Comparison of ENCODE assay signal across 23 cellular contexts in the genomic region with DNA sequence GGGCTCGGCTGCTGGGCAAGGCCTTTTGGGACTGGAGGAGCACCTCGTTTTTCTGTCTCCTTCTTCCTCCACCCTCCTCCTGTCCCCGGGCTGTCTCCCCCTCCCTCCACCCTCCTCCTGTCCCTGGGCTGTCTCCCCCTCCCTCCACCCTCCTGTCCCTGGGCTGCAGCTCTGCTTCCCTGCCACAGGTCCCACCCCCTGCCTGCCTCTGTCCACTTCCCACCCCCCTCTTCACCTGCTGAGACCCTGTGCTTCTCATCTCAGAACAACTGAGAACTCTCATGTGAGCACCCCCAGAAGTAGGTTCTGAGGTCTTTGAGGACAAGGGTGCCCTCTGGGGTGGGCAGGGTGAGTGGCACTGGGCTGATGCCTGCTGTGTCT. TPM values are rescaled to one million over a fixed set of nuclear protein-coding genes. Genes with fewer than 3 reads are reported as not detected.
A peak's percentile ranks its signal among the peaks of the same experiment; 100 is the strongest.
DNase-seq lines count a peak whose midpoint lies in the region; ATAC-seq and TF ChIP-seq lines count a peak whose summit lies in the region.
"Had no signal": no experiment of that assay in that cellular context is flagged by ENCODE, and none has a peak within 500 bp of the region (broad histone marks: within the 10 kb centered on the region; RNA-seq: fewer than 3 reads in every experiment).

No MANE protein-coding gene starts in this region.

- 22% methylated on average over 3 of the region's 3 CpGs for WGBS in prostate gland

- peak overlapping the region; percentile 26 for H3K4me3 Mint-ChIP-seq in activated naive CD4-positive, alpha-beta T cell treated with anti-CD3 and anti-CD28 coated beads, Interleukin-2, amount 50 U/mL, for 24 hours
- peak overlapping the region; percentile 9 for H3K4me3 Mint-ChIP-seq in CD8-positive, alpha-beta T cell
- H3K4me3 Mint-ChIP-seq: activated T-helper 1 cell treated with anti-CD3 and anti-CD28 coated beads, Interleukin-12 subunit alpha, Interleukin-12 subunit beta, Interleukin-2, Interleukin-4 antibody, amounts not matched to agents 30 ng/mL and 10 ng/mL and 1 ng/mL, durations not matched to agents 14 hours and 24 hours and 36 hours had no signal

- H3K4me1 ChIP-seq in CD8-positive, alpha-beta T cell (ENCODE audit: insufficient read depth, low read length) = peaks cover 23% of the 10 kb centered on the region
- H3K4me1 ChIP-seq in prostate gland (replicated peaks) (peaks cover 31% of the 10 kb centered on the region), colonic mucosa (peaks cover 17% of the 10 kb centered on the region)

- no peak for TF ChIP-seq POLR2A in prostate gland (IDR thresholded peaks at IDR 0.05)

- no peak for ATAC-seq in CD8-positive, alpha-beta T cell

- TF ChIP-seq CTCF in CD8-positive, alpha-beta T cell (IDR thresholded peaks at IDR 0.05) = no peak
- TF ChIP-seq CTCF in VCaP (conservative IDR thresholded peaks at IDR 0.05) = no peak
- no peak for TF ChIP-seq CTCF in prostate gland (IDR thresholded peaks at IDR 0.05)
- TF ChIP-seq CTCF in colonic mucosa (IDR thresholded peaks at IDR 0.05) = no peak

- H3K27ac ChIP-seq in CD8-positive, alpha-beta T cell (ENCODE audit: low read depth, low read length) = no peak overlapping the region
- peak overlapping the region; percentile 99 for H3K27ac ChIP-seq in VCaP
- peak overlapping the region; percentile 48 to 90 for H3K27ac ChIP-seq in prostate gland
- H3K27ac ChIP-seq in colonic mucosa = no peak overlapping the region
- H3K27ac ChIP-seq: epithelial cell of prostate, testis, uterus had no signal

- no peaks in the 10 kb centered on the region for H3K27me3 ChIP-seq in CD8-positive, alpha-beta T cell (ENCODE audit: insufficient read depth, low read length)
- H3K27me3 ChIP-seq in prostate gland (replicated peaks; ENCODE audit: insufficient read depth) = no peaks in the 10 kb centered on the region
- H3K27me3 ChIP-seq in colonic mucosa = no peaks in the 10 kb centered on the region
- H3K27me3 ChIP-seq: testis, uterus had no signal

- H3K36me3 ChIP-seq in CD8-positive, alpha-beta T cell (ENCODE audit: insufficient read depth, low read length) = peaks cover 7% of the 10 kb centered on the region
- peaks cover 0 to 12% of the 10 kb centered on the region in 2 donors for H3K36me3 ChIP-seq in prostate gland
- no peaks in the 10 kb centered on the region for H3K36me3 ChIP-seq in colonic mucosa
- H3K36me3 ChIP-seq: uterus had no signal

- no peak for DNase-seq in activated naive CD4-positive, alpha-beta T cell treated with anti-CD3 and anti-CD28 coated beads, Interleukin-2, amount 50 U/mL, for 16 hours
- no peak for DNase-seq in CD8-positive, alpha-beta T cell
- DNase-seq in prostate gland (ENCODE audit: low spot score) (no peak), hypothalamus (lab: John Stamatoyannopoulos, UW) (no peak), colonic mucosa (no peak), NCI-H2171 treated with DMSO at 0.1 percent for 48 hours (lab: John Stamatoyannopoulos, UW) (no peak)
- DNase-seq: activated CD4-positive, alpha-beta T cell treated with anti-CD3 and anti-CD28 coated beads for 1 hour; NCI-H2081; NCI-H446; NCI-H82; occipital lobe; testis; uterus had no signal

- POLR2A ChIA-PET in CD8-positive, alpha-beta T cell (lab: Charles Lee) = no interaction called here

- H3K27ac Mint-ChIP-seq in activated naive CD4-positive, alpha-beta T cell treated with anti-CD3 and anti-CD28 coated beads, Interleukin-2, amount 50 U/mL, for 24 hours = no peak overlapping the region
- no peak overlapping the region for H3K27ac Mint-ChIP-seq in CD8-positive, alpha-beta T cell

- intact Hi-C loops in CD8-positive, alpha-beta T cell (cut with DNase I, micrococcal nuclease) = no loop called here
- intact Hi-C loops in prostate gland (cut with DNase I) (no loop called here), colonic mucosa (cut with DNase I) (no loop called here)

- no peak overlapping the region for H3K4me3 ChIP-seq in CD8-positive, alpha-beta T cell (ENCODE audit: low read depth, low read length)
- no peak overlapping the region for H3K4me3 ChIP-seq in prostate gland
- H3K4me3 ChIP-seq in colonic mucosa = no peak overlapping the region
- H3K4me3 ChIP-seq: HAP-1, smooth muscle cell, testis, uterus had no signal

- no peaks in the 10 kb centered on the region for H3K9me3 Mint-ChIP-seq in activated naive CD4-positive, alpha-beta T cell treated with anti-CD3 and anti-CD28 coated beads, Interleukin-2, amount 50 U/mL, for 24 hours
- H3K9me3 Mint-ChIP-seq in CD8-positive, alpha-beta T cell = no peaks in the 10 kb centered on the region
- H3K9me3 Mint-ChIP-seq: activated T-helper 1 cell treated with anti-CD3 and anti-CD28 coated beads, Interleukin-12 subunit alpha, Interleukin-12 subunit beta, Interleukin-2, Interleukin-4 antibody, amounts not matched to agents 30 ng/mL and 10 ng/mL and 1 ng/mL, durations not matched to agents 14 hours and 24 hours and 36 hours had no signal

- H3K36me3 Mint-ChIP-seq in activated naive CD4-positive, alpha-beta T cell treated with anti-CD3 and anti-CD28 coated beads, Interleukin-2, amount 50 U/mL, for 24 hours = peaks cover 8% of the 10 kb centered on the region
- peaks cover 40% of the 10 kb centered on the region for H3K36me3 Mint-ChIP-seq in CD8-positive, alpha-beta T cell

- no peaks in the 10 kb centered on the region for H3K27me3 Mint-ChIP-seq in activated naive CD4-positive, alpha-beta T cell treated with anti-CD3 and anti-CD28 coated beads, Interleukin-2, amount 50 U/mL, for 24 hours
- H3K27me3 Mint-ChIP-seq in CD8-positive, alpha-beta T cell (ENCODE audit: low read depth) = peaks cover 6% of the 10 kb centered on the region

- H3K9ac ChIP-seq in colonic mucosa (ENCODE audit: low read depth in 2 of 2, low read length in 2 of 2) = no peak overlapping the region

- peaks cover 10% of the 10 kb centered on the region for H3K4me1 Mint-ChIP-seq in activated naive CD4-positive, alpha-beta T cell treated with anti-CD3 and anti-CD28 coated beads, Interleukin-2, amount 50 U/mL, for 24 hours
- H3K4me1 Mint-ChIP-seq in CD8-positive, alpha-beta T cell (ENCODE audit: low read depth) = peaks cover 9% of the 10 kb centered on the region

- H3K9me3 ChIP-seq in CD8-positive, alpha-beta T cell (ENCODE audit: low read length) = no peaks in the 10 kb centered on the region
- H3K9me3 ChIP-seq in prostate gland (no peaks in the 10 kb centered on the region), colonic mucosa (no peaks in the 10 kb centered on the region)
- H3K9me3 ChIP-seq: HAP-1, testis, uterus had no signal

- CTCF ChIA-PET in CD8-positive, alpha-beta T cell (lab: Charles Lee) = interaction anchor here (1.0 kb wide), 1 partner anchor 253 kb away, joined by 3 read pairs; no protein-coding TSS in a partner anchor

RNA-seq across cellular contexts. Expression of a gene that starts 5.8 kb away (rescaled TPM):
- total RNA-seq in CD8-positive, alpha-beta T cell = under 1 TPM; 0.22 to 0.42 TPM
- total RNA-seq in prostate gland (1 to 10 TPM; 1.6 to 7.3 TPM), colonic mucosa (10 to 100 TPM; 57.1 to 63.9 TPM)

RNA-seq across cellular contexts. Expression of a gene that starts 16.6 kb away (rescaled TPM):
- total RNA-seq in CD8-positive, alpha-beta T cell = 10 to 100 TPM; 17.1 to 17.6 TPM
- total RNA-seq in prostate gland (10 to 100 TPM; 44.9 to 82.1 TPM), colonic mucosa (10 to 100 TPM; 62.1 to 87.1 TPM)

RNA-seq across cellular contexts. Expression of a gene that starts 20.6 kb away (rescaled TPM):
- total RNA-seq in CD8-positive, alpha-beta T cell = under 1 TPM in 1 of 2 experiments, not detected in 1; 0.30 TPM
- total RNA-seq in prostate gland = 1 to 10 TPM in 1 of 2 donors, not detected in 1; 4.2 TPM
- not detected for total RNA-seq in colonic mucosa
- total RNA-seq: cerebellum, M059J, mesenteric fat pad, occipital lobe, renal cortical epithelial cell, smooth muscle cell, uterus had no signal

RNA-seq across cellular contexts. Expression of a gene that starts 30.4 kb away (rescaled TPM):
- total RNA-seq in CD8-positive, alpha-beta T cell = 1 to 10 TPM in 1 of 2 experiments, under 1 TPM in 1; 1.00 to 1.5 TPM
- total RNA-seq in prostate gland (10 to 100 TPM; 22.4 to 24.3 TPM), colonic mucosa (100 to 1,000 TPM; 120 to 178 TPM)
- total RNA-seq: M059J had no signal

RNA-seq across cellular contexts. Expression of a gene that starts 30.6 kb away (rescaled TPM):
- total RNA-seq in CD8-positive, alpha-beta T cell = 100 to 1,000 TPM; 114 to 120 TPM
- total RNA-seq in prostate gland = 100 to 1,000 TPM; 279 to 484 TPM
- 100 to 1,000 TPM; 303 to 779 TPM for total RNA-seq in colonic mucosa

Comparison
In these comparisons a context has a peak if more than half of its experiments do, and no peak if none do; other contexts are left out.
1. H3K27ac ChIP-seq: peak in VCaP (single experiment) and prostate gland (2 of 2); none in CD8-positive, alpha-beta T cell (single experiment) and colonic mucosa (single experiment).
2. RNA of a gene that starts 5.8 kb away (total RNA-seq): 57.1 to 63.9 TPM in colonic mucosa; 1.6 to 7.3 TPM in prostate gland and 0.22 to 0.42 TPM in CD8-positive, alpha-beta T cell; every median in the first group is over 4 times any median in the second.